7 cellular contexts compared by ENCODE assay signal in the genomic region with DNA sequence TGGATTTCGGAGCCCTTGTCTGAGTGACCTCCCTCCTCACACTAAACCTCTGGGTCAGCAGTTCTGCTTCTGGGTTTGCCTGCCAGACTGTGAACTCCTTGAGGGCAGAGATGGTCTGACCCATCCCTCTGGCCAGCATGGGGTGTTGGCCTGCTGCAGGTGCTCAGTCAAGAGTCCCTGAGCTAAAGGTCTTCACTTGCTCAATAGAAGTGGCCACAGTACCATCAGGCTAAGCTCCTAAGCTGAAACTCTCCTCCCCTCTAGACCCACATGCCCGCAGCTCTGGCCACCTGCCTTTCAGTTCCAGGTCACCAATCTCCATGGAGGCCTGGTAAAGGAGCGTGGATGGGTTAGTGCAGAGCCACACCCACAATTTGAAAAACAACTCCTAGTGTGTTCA.
"Had no signal": no experiment of that assay in that cellular context is flagged by ENCODE, and none has a peak within 500 bp of the region (broad histone marks: within the 10 kb centered on the region; RNA-seq: fewer than 3 reads in every experiment).

No MANE protein-coding gene starts in this region.

- H3K27ac ChIP-seq: HL-60 had no signal

- DNase-seq: HFFc6 had no signal

- ATAC-seq: GM23338, HCT116, HepG2 had no signal

- H3K36me3 Mint-ChIP-seq: IgD-negative memory B cell had no signal

- H3K9me3 ChIP-seq: HAP-1 had no signal

- H3K36me3 ChIP-seq: HAP-1 had no signal

- H3K27ac Mint-ChIP-seq: GM23338, HFFc6, IgD-negative memory B cell had no signal

- H3K9me3 Mint-ChIP-seq: GM23338, HFFc6, IgD-negative memory B cell had no signal

- H3K27me3 Mint-ChIP-seq: IgD-negative memory B cell had no signal

- H3K4me2 ChIP-seq: GM23338 had no signal

- H3K4me3 Mint-ChIP-seq: GM23338, HFFc6, IgD-negative memory B cell had no signal

- H3K4me1 ChIP-seq: HAP-1 had no signal

- H3K4me3 ChIP-seq: GM23338, HAP-1 had no signal

- H2AFZ ChIP-seq: GM23338 had no signal
